In the genomic region with DNA sequence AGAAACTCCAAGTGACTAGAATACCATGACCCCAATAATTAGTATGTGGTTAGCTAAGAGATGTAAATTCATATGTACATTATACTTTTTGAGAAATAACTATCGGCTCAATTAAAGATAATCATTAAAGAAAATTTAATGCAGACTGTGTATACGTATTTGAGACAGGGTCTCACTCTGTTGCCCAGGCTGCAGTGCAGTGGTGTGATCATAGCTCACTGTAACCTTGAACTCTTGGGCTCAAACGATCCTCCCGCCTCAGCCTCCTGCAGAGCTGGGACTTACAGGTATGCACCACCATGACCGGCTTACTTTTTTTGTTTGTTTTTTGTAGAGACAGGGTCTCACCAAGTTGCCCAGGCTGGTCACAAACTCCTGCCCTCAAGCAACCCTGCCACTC, we compare ENCODE assay signal across 25 cellular contexts. TPM values are rescaled to one million over a fixed set of nuclear protein-coding genes. Genes with fewer than 3 reads are reported as not detected.
DNase-seq lines count a peak whose midpoint lies in the region; ATAC-seq and TF ChIP-seq lines count a peak whose summit lies in the region.
"Had no signal": no experiment of that assay in that cellular context is flagged by ENCODE, and none has a peak within 500 bp of the region (broad histone marks: within the 10 kb centered on the region; RNA-seq: fewer than 3 reads in every experiment).

No MANE protein-coding gene starts in this region.

- H3K27ac Mint-ChIP-seq in MCF 10A (ENCODE audit: low read depth, unreplicated experiment) = peak overlapping the region; percentile 79
- H3K27ac Mint-ChIP-seq in GM23338 = no peak overlapping the region
- H3K27ac Mint-ChIP-seq: CD4-positive, CD25-positive, alpha-beta regulatory T cell; CD8-positive, alpha-beta memory T cell had no signal

- no peak overlapping the region for H3K4me3 ChIP-seq in breast epithelium
- no peak overlapping the region for H3K4me3 ChIP-seq in GM23338
- H3K4me3 ChIP-seq in esophagus squamous epithelium = no peak overlapping the region
- H3K4me3 ChIP-seq: BLaER1, GM12878 had no signal

- H3K27me3 ChIP-seq in breast epithelium = no peaks in the 10 kb centered on the region
- no peaks in the 10 kb centered on the region for H3K27me3 ChIP-seq in GM23338 (ENCODE audit: insufficient read depth)
- no peaks in the 10 kb centered on the region for H3K27me3 ChIP-seq in esophagus squamous epithelium
- H3K27me3 ChIP-seq: BLaER1 had no signal

- H3K9me3 ChIP-seq in breast epithelium (no peaks in the 10 kb centered on the region), esophagus squamous epithelium (peaks cover 0 to 5% (median 3%) of the 10 kb centered on the region in 3 donors)
- H3K9me3 ChIP-seq: BE2C, BLaER1 had no signal

- H3K4me1 ChIP-seq in breast epithelium = no peaks in the 10 kb centered on the region
- H3K4me1 ChIP-seq in GM23338 (ENCODE audit: insufficient read depth) = peaks cover 9% of the 10 kb centered on the region; the same call in 1 of the 2 replicates
- peaks cover 20 to 87% (median 27%) of the 10 kb centered on the region in 3 donors for H3K4me1 ChIP-seq in esophagus squamous epithelium
- H3K4me1 ChIP-seq: BE2C had no signal

- no peaks in the 10 kb centered on the region for H3K27me3 Mint-ChIP-seq in MCF 10A (ENCODE audit: insufficient read depth, unreplicated experiment)
- peaks cover 4% of the 10 kb centered on the region for H3K27me3 Mint-ChIP-seq in GM23338 (ENCODE audit: insufficient read depth, low read depth, poor library complexity)

- H3K27ac ChIP-seq in breast epithelium (no peak overlapping the region), GM23338 (ENCODE audit: low read depth) (no peak overlapping the region), esophagus squamous epithelium (peak overlapping the region in 3 of 4 donors; percentile 91 to 93 (median 91))
- H3K27ac ChIP-seq: BLaER1 had no signal

- WGBS in esophagus squamous epithelium, 2 donors = 74 to 91% methylated on average over 5 of the region's 5 CpGs

- TF ChIP-seq POLR2A in breast epithelium (IDR thresholded peaks at IDR 0.05) (no peak), esophagus squamous epithelium (IDR thresholded peaks at IDR 0.05) (no peak)

- CTCF ChIA-PET in MCF 10A (lab: Yijun Ruan, JAX) = interaction anchor here (2.3 kb wide), 1 partner anchor 10 kb away, joined by 12 read pairs; no protein-coding TSS in a partner anchor

- no peaks in the 10 kb centered on the region for H4K20me1 ChIP-seq in GM23338 (replicated peaks; ENCODE audit: insufficient read depth)
- H4K20me1 ChIP-seq: BLaER1 had no signal

- H3K36me3 ChIP-seq in breast epithelium = no peaks in the 10 kb centered on the region
- H3K36me3 ChIP-seq in GM23338 (ENCODE audit: insufficient read depth) = no peaks in the 10 kb centered on the region
- no peaks in the 10 kb centered on the region for H3K36me3 ChIP-seq in esophagus squamous epithelium
- H3K36me3 ChIP-seq: BE2C, BLaER1 had no signal

- TF ChIP-seq CTCF in MCF 10A (IDR thresholded peaks at IDR 0.05; ENCODE audit: unreplicated experiment) = no peak
- TF ChIP-seq CTCF in breast epithelium (IDR thresholded peaks at IDR 0.05) = no peak
- TF ChIP-seq CTCF in GM23338 (conservative IDR thresholded peaks at IDR 0.05; ENCODE audit: low read depth in 2 of 2) = no peak
- TF ChIP-seq CTCF in esophagus squamous epithelium (IDR thresholded peaks at IDR 0.05) = no peak

- H2AFZ ChIP-seq in GM23338 = no peak overlapping the region

- no TSS peak for BruUV-seq in MCF 10A (replicated peaks; lab: Mats Ljungman, UMichigan)

- H3K9me2 ChIP-seq in GM23338 (ENCODE audit: insufficient read depth) = peaks cover 3% of the 10 kb centered on the region; the same call in 1 of the 2 replicates

- no peak for ATAC-seq in GM23338
- no peak for ATAC-seq in GM21619 (IDR thresholded peaks at IDR 0.05; ENCODE audit: unreplicated experiment)
- ATAC-seq: GM12878 had no signal

- H3F3A ChIP-seq in GM23338 (replicated peaks; ENCODE audit: low read depth) = no peaks in the 10 kb centered on the region

- no peak for DNase-seq in MCF 10A (ENCODE audit: unreplicated experiment)
- DNase-seq in breast epithelium (ENCODE audit: low spot score in 2 of 2) = no peak
- no peak for DNase-seq in GM23338 (ENCODE audit: low spot score)
- DNase-seq in esophagus squamous epithelium (lab: John Stamatoyannopoulos, UW) = no peak
- DNase-seq: 8988T; ACHN; BE2C; C1 segment of cervical spinal cord; CD4-positive, alpha-beta memory T cell; CD4-positive, CD25-positive, alpha-beta regulatory T cell; CD8-positive, alpha-beta memory T cell; COR-L47; DMS 273 treated with DMSO at 0.1 percent for 48 hours; DMS153; DMS53; DMS79; DND-41; EL; GDM1 had no signal

- H3K9me3 Mint-ChIP-seq in MCF 10A (ENCODE audit: unreplicated experiment) (peaks cover 15% of the 10 kb centered on the region), GM23338 (peaks cover 14% of the 10 kb centered on the region; the same call in 2 of the 3 replicates)

- POLR2A ChIA-PET in MCF 10A (lab: Yijun Ruan, JAX) = interaction anchor here (7.4 to 7.5 kb wide), 2 partner anchors 9 to 38 kb away, joined by 59 to 89 read pairs; partner anchors contain the start of gene CSTA

- intact Hi-C loops in MCF 10A (cut with micrococcal nuclease) = no loop called here
- intact Hi-C loops in breast epithelium (cut with DNase I; ENCODE audit: low total_unique reads) = no loop called here
- intact Hi-C loops in esophagus squamous epithelium (cut with DNase I) = no loop called here

- H3K36me3 Mint-ChIP-seq in MCF 10A (ENCODE audit: insufficient read depth, unreplicated experiment) (no peaks in the 10 kb centered on the region), GM23338 (ENCODE audit: low read depth) (no peaks in the 10 kb centered on the region)
- H3K36me3 Mint-ChIP-seq: CD4-positive, alpha-beta memory T cell; CD4-positive, CD25-positive, alpha-beta regulatory T cell had no signal

- H3K4me3 Mint-ChIP-seq in MCF 10A (ENCODE audit: unreplicated experiment) (no peak overlapping the region), GM23338 (no peak overlapping the region)
- H3K4me3 Mint-ChIP-seq: CD14-positive monocyte; CD4-positive, alpha-beta memory T cell; CD4-positive, CD25-positive, alpha-beta regulatory T cell; CD8-positive, alpha-beta memory T cell had no signal

- H3K4me2 ChIP-seq in GM23338 = peak overlapping the region; percentile 61; the same call in 1 of the 2 replicates
- H3K4me2 ChIP-seq: BLaER1 had no signal

- H3K4me1 Mint-ChIP-seq in MCF 10A (ENCODE audit: insufficient read depth, unreplicated experiment) (peaks cover 19% of the 10 kb centered on the region), GM23338 (peaks cover 16% of the 10 kb centered on the region)
- H3K4me1 Mint-ChIP-seq: CD4-positive, CD25-positive, alpha-beta regulatory T cell had no signal

- no peaks in the 10 kb centered on the region for H3K79me2 ChIP-seq in GM23338 (replicated peaks; ENCODE audit: insufficient read depth)

TF ChIP-seq in GM23338, 12 proteins besides CTCF, POLR2A, EP300 and RAD21 (continues in another document):
- no peak for TF ChIP-seq CREB1 (CRISPR knock-in tag; IDR thresholded peaks at IDR 0.05; ENCODE audit: low read depth)
- no peak for TF ChIP-seq ZNF114 (CRISPR knock-in tag; IDR thresholded peaks at IDR 0.05)

RNA-seq across cellular contexts. Expression of gene CSTA, which starts 8.7 kb away (rescaled TPM):
- total RNA-seq in MCF 10A (2022) (133 and 145 TPM in 2 replicates), breast epithelium (10 to 100 TPM in 2 of 3 donors, 1 to 10 TPM in 1; 9.1 to 40.3 (median 15.7) TPM), esophagus squamous epithelium (1,000 to 10,000 TPM; 1,851 to 3,432 (median 2,556) TPM)
- total RNA-seq in GM23338 (2014; rRNA removed; shearing (Covaris generic)) = not detected in 2 replicates
- 1.4 TPM in 2 replicates for polyA plus RNA-seq in GM23338 (2016; fragmentation: Nextera tagmentation; extraction: Ambion mirVana)
- total RNA-seq: CD4-positive, CD25-positive, alpha-beta regulatory T cell; Daoy; G401 had no signal
- polyA plus RNA-seq: CD4-positive, alpha-beta memory T cell; CD8-positive, alpha-beta memory T cell had no signal

Comparison
In these comparisons a context has a peak if more than half of its experiments do, and no peak if none do; other contexts are left out.
1. H3K27ac ChIP-seq: peak in esophagus squamous epithelium (3 of 4); none in breast epithelium (0 of 2) and GM23338 (single experiment).
2. RNA of gene CSTA, which starts 8.7 kb away (total RNA-seq): 1,851 to 3,432 TPM in esophagus squamous epithelium; 133 to 145 TPM in MCF 10A, 9.1 to 40.3 TPM in breast epithelium and not detected in GM23338; every median in the first group is over 10 times any median in the second.